Comparison of ENCODE assay signal across 26 cellular contexts in the genomic region with DNA sequence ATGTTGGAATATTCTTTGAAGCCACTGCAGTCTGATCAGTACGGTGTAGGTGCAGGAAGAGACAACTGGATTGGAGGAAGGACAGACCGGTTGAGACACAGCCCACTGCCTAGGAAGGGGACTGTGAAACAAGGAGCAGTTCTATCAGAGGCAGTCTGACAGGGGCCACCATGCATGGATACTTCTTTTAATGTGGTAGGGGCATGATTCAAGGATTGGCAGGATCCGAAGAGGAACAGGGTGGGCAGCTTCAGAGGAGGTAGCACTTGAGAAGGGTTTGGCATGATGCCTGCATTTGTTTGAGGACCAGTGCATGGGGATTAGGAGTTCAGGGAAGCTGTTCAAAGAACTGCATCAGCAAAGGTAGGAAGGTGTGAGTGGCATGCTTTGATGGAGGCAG.
"Had no signal": no experiment of that assay in that cellular context is flagged by ENCODE, and none has a peak within 500 bp of the region (broad histone marks: within the 10 kb centered on the region; RNA-seq: fewer than 3 reads in every experiment).

No MANE protein-coding gene starts in this region.

- ATAC-seq: activated CD4-positive, alpha-beta T cell treated with anti-CD3 and anti-CD28 coated beads for 36 hours; activated CD8-positive, alpha-beta memory T cell treated with anti-CD3 and anti-CD28 coated beads, Interleukin-2, amount 10 ng/mL, durations not matched to agents 7 days and 5 days; activated CD8-positive, alpha-beta T cell treated with anti-CD3 and anti-CD28 coated beads, Interleukin-2, amount 10 ng/mL, durations not matched to agents 7 days and 5 days; body of pancreas; left cardiac atrium; naive thymus-derived CD4-positive, alpha-beta T cell; psoas muscle; stimulated activated effector memory CD8-positive, alpha-beta T cell treated with anti-CD3 and anti-CD28 coated beads, Interleukin-12 subunit alpha, Interleukin-12 subunit beta, amount 100 ng/mL, for 72 hours had no signal

- H3K4me3 ChIP-seq: body of pancreas, cardiac muscle cell, colonic mucosa, psoas muscle, sigmoid colon, thyroid gland, upper lobe of left lung, vagina had no signal

- H3K27me3 ChIP-seq: body of pancreas, cardiac muscle cell, colonic mucosa, thyroid gland, upper lobe of left lung, vagina had no signal

- H3K4me1 ChIP-seq: colonic mucosa, parathyroid adenoma had no signal

- DNase-seq: activated CD4-positive, alpha-beta T cell treated with anti-CD3 and anti-CD28 coated beads for 36 hours; activated CD4-positive, CD25-positive, alpha-beta regulatory T cell; activated CD8-positive, alpha-beta T cell treated with anti-CD3 and anti-CD28 coated beads, Interleukin-2, amount 10 ng/mL, durations not matched to agents 7 days and 5 days; activated naive CD4-positive, alpha-beta T cell; activated T-cell treated with anti-CD3 and anti-CD28 coated beads, Interleukin-2, amount 50 U/mL, for 48 hours; anterior cingulate cortex; body of pancreas; cerebellar nuclear complex; colonic mucosa; head of caudate nucleus; hippocampal formation; left cardiac atrium; mammary epithelial cell; naive thymus-derived CD4-positive, alpha-beta T cell; nucleus accumbens; psoas muscle; sigmoid colon; small intestine; stimulated activated CD4-positive, alpha-beta T cell treated with anti-CD3 and anti-CD28 coated beads, Interleukin-4, amount 100 ng/mL, for 24 hours; thyroid gland; upper lobe of left lung had no signal

- H3K27ac ChIP-seq: body of pancreas, cardiac muscle cell, colonic mucosa, parathyroid adenoma, psoas muscle, sigmoid colon, thyroid gland, upper lobe of left lung, vagina had no signal
